In the genomic region with DNA sequence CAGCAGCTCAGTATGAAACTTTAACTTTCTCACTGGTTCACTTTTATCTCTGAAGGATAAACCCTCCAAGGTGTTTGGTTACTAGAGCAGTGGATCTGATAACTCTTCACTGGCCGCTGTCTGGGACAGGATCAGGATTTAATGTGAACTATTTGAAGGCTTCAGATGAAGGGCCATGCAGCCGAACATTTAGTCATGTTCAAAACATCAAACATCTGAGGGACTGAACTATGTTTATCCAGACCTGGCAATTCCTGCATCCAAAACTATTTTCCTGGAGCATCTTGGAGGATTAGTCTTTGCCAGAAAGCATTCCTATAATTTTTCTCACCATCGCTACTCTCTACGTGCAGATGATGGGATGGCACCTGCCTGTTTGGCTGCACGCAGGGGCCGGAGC, we compare ENCODE assay signal across 9 cellular contexts. TPM values are rescaled to one million over a fixed set of nuclear protein-coding genes. Genes with fewer than 3 reads are reported as not detected.
"Had no signal": no experiment of that assay in that cellular context is flagged by ENCODE, and none has a peak within 500 bp of the region (broad histone marks: within the 10 kb centered on the region; RNA-seq: fewer than 3 reads in every experiment).

No MANE protein-coding gene starts in this region.

- H3K9ac ChIP-seq: GM23248 had no signal

- ATAC-seq: K562 had no signal

- H3K9me3 Mint-ChIP-seq: H9 had no signal

- H3K4me3 Mint-ChIP-seq: H9 had no signal

- DNase-seq: GM23248, GOT3, H9, HCEC 1CT, IMR-90 had no signal

- H3K27ac Mint-ChIP-seq: H9 had no signal

- H3K4me3 ChIP-seq: GM23248, K562 had no signal

- H2AFZ ChIP-seq: GM23248 had no signal

- FAIRE-seq: H54, HTR-8/SVneo, K562 had no signal

- H3K4me1 Mint-ChIP-seq: H9 had no signal

- H3K27ac ChIP-seq: GM23248 had no signal

RNA-seq across cellular contexts. Expression of a gene that starts 20.3 kb away (rescaled TPM):
- total RNA-seq: HT-29 had no signal

RNA-seq across cellular contexts. Expression of a gene that starts 55.9 kb away (rescaled TPM):
- total RNA-seq: GM23248, HT-29, IMR-90, K562 had no signal
- polyA plus RNA-seq: GM23248, K562 had no signal
